ENCODE assay signal across 22 cellular contexts in the genomic region with DNA sequence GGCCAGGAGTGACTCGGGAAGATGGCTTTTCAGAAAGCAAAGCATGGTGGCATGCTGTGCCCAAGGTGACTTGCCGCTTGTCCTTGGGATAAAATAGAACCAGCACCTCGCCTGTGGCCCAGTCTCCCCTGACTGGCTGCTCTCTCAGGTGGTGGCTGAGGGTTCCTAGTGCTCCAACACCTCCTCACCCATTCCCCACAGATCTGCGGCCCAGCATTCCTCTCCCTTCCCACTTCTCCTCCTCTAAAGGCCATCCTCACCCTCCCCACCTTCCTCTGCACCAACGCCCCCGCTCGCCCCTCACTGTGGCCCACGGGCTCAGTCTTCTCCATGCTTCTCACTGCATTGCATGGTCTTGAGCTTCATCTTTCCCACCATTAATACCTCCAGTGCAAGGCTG.
"Had no signal": no experiment of that assay in that cellular context is flagged by ENCODE, and none has a peak within 500 bp of the region (broad histone marks: within the 10 kb centered on the region; RNA-seq: fewer than 3 reads in every experiment).

No MANE protein-coding gene starts in this region.

- ATAC-seq: activated CD8-positive, alpha-beta T cell treated with anti-CD3 and anti-CD28 coated beads for 36 hours; activated naive CD4-positive, alpha-beta T cell treated with anti-CD3 and anti-CD28 coated beads, Interleukin-2, amount 50 U/mL, for 72 hours; activated T-cell treated with anti-CD3 and anti-CD28 coated beads, Interleukin-2, amount 50 U/mL, for 4 hours; activated T-helper 17 cell treated with anti-CD3 and anti-CD28 coated beads, Interleukin-2, amount 50 U/mL, for 72 hours; gastroesophageal sphincter; left colon; right lobe of liver; WTC11 had no signal

- H3K36me3 ChIP-seq: breast epithelium, colonic mucosa, gastroesophageal sphincter, right lobe of liver, tibial nerve had no signal

- H3K4me2 ChIP-seq: hepatocyte had no signal

- H2AFZ ChIP-seq: hepatocyte had no signal

- H3K4me1 ChIP-seq: breast epithelium, colonic mucosa, gastroesophageal sphincter, right lobe of liver had no signal

- H3K27me3 ChIP-seq: breast epithelium, colonic mucosa, gastroesophageal sphincter, right lobe of liver, tibial nerve had no signal

- H3K4me3 Mint-ChIP-seq: activated CD8-positive, alpha-beta T cell treated with anti-CD3 and anti-CD28 coated beads for 36 hours; activated T-cell treated with anti-CD3 and anti-CD28 coated beads, Interleukin-2, amount 50 U/mL, for 4 hours; activated T-helper 17 cell treated with anti-CD3 and anti-CD28 coated beads, Interleukin-2, amount 50 U/mL, for 72 hours; central memory CD8-positive, alpha-beta T cell; mesothelial cell of epicardium; WTC11 had no signal

- H3K27ac Mint-ChIP-seq: activated CD8-positive, alpha-beta T cell treated with anti-CD3 and anti-CD28 coated beads for 36 hours; activated naive CD4-positive, alpha-beta T cell treated with anti-CD3 and anti-CD28 coated beads, Interleukin-2, amount 50 U/mL, for 72 hours; activated T-helper 17 cell treated with anti-CD3 and anti-CD28 coated beads, Interleukin-2, amount 50 U/mL, for 72 hours; mesothelial cell of epicardium had no signal

- H3K27ac ChIP-seq: breast epithelium, colonic mucosa, gastroesophageal sphincter, hepatocyte, right lobe of liver, tibial nerve had no signal

- H3K79me2 ChIP-seq: hepatocyte had no signal

- DNase-seq: activated CD4-positive, alpha-beta T cell treated with anti-CD3 and anti-CD28 coated beads for 1 hour; activated CD4-positive, alpha-beta T cell treated with anti-CD3 and anti-CD28 coated beads, Interleukin-2, amount 50 U/mL, for 1 hour; activated CD8-positive, alpha-beta T cell treated with anti-CD3 and anti-CD28 coated beads for 36 hours; activated naive CD4-positive, alpha-beta T cell; activated T-cell treated with anti-CD3 and anti-CD28 coated beads, Interleukin-2, amount 50 U/mL, for 4 hours; colonic mucosa; effector CD8-positive, alpha-beta T cell; naive B cell; stimulated activated CD4-positive, alpha-beta T cell treated with anti-CD3 and anti-CD28 coated beads, Interleukin-2, amount 100 ng/mL, for 48 hours; stimulated activated naive CD4-positive, alpha-beta T cell treated with Interleukin-2 at 50 U/mL for 16 hours; T-helper 2 cell had no signal

- H3K4me1 Mint-ChIP-seq: activated T-helper 17 cell treated with anti-CD3 and anti-CD28 coated beads, Interleukin-2, amount 50 U/mL, for 72 hours; central memory CD8-positive, alpha-beta T cell had no signal

- H3K9me3 ChIP-seq: breast epithelium, colonic mucosa, gastroesophageal sphincter, right lobe of liver, tibial nerve had no signal

- H3K4me3 ChIP-seq: breast epithelium, colonic mucosa, gastroesophageal sphincter, hepatocyte, right lobe of liver, tibial nerve had no signal

- H3K9me3 Mint-ChIP-seq: activated CD8-positive, alpha-beta T cell treated with anti-CD3 and anti-CD28 coated beads for 36 hours; activated naive CD4-positive, alpha-beta T cell treated with anti-CD3 and anti-CD28 coated beads, Interleukin-2, amount 50 U/mL, for 72 hours; activated T-cell treated with anti-CD3 and anti-CD28 coated beads, Interleukin-2, amount 50 U/mL, for 4 hours; mesothelial cell of epicardium; WTC11 had no signal

- H3K36me3 Mint-ChIP-seq: activated naive CD4-positive, alpha-beta T cell treated with anti-CD3 and anti-CD28 coated beads, Interleukin-2, amount 50 U/mL, for 72 hours; mesothelial cell of epicardium; naive B cell had no signal
